Comparison of ENCODE assay signal across 9 cellular contexts in genomic region chr1:156898151-156898550, GRCh38. TPM values are rescaled to one million over a fixed set of nuclear protein-coding genes. Genes with fewer than 3 reads are reported as not detected.
DNase-seq lines count a peak whose midpoint lies in the region; ATAC-seq and TF ChIP-seq lines count a peak whose summit lies in the region.
"Had no signal": no experiment of that assay in that cellular context is flagged by ENCODE, and none has a peak within 500 bp of the region (broad histone marks: within the 10 kb centered on the region; RNA-seq: fewer than 3 reads in every experiment).

No MANE protein-coding gene starts in this region.

- WGBS in ovary, 3 donors: 10 to 33% (median 18%) methylated on average over 9 to 13 of the region's 13 CpGs

- ATAC-seq in T-cell (replicated peaks in 1 of 4): peak; percentile 13 to 46 (median 40)
- ATAC-seq in GM21717 (IDR thresholded peaks at IDR 0.05; ENCODE audit: unreplicated experiment): no peak

- H3K27ac Mint-ChIP-seq in T-cell: no peak overlapping the region

- TF ChIP-seq POLR2A in ovary (IDR thresholded peaks at IDR 0.05): no peak
- TF ChIP-seq POLR2A in Peyer's patch (IDR thresholded peaks at IDR 0.05): no peak

- no peaks in the 10 kb centered on the region for H3K9me3 ChIP-seq in ovary
- H3K9me3 ChIP-seq in Peyer's patch: no peaks in the 10 kb centered on the region

- H3K36me3 Mint-ChIP-seq in T-cell: no peaks in the 10 kb centered on the region

- DNase-seq in Daoy (ENCODE audit: low read depth): peak; percentile 42
- no peak for DNase-seq in T-cell
- DNase-seq in fibroblast of the aortic adventitia (ENCODE audit: low read depth): peak; percentile 69
- DNase-seq in ovary: peak; percentile 40 to 74 (median 57)
- DNase-seq in G401 (ENCODE audit: low spot score): no peak
- no peak for DNase-seq in Peyer's patch
- DNase-seq in DMS153 treated with DMSO at 0.1 percent for 48 hours (lab: John Stamatoyannopoulos, UW; ENCODE audit: unreplicated experiment): no peak
- DNase-seq: DND-41 had no signal

- TF ChIP-seq CTCF in fibroblast of the aortic adventitia (IDR thresholded peaks at IDR 0.05; ENCODE audit: insufficient read depth, low read length): no peak
- TF ChIP-seq CTCF in ovary (IDR thresholded peaks at IDR 0.05): no peak
- no peak for TF ChIP-seq CTCF in Peyer's patch (IDR thresholded peaks at IDR 0.05)

- H3K27ac ChIP-seq in ovary (peak overlapping the region in 1 of 2 donors; percentile 32), Peyer's patch (peak overlapping the region in 2 of 4 donors; percentile 59 to 65)

- H3K27me3 ChIP-seq in ovary (no peaks in the 10 kb centered on the region), Peyer's patch (peaks cover 0 to 11% of the 10 kb centered on the region in 2 donors)

- intact Hi-C loops in ovary (cut with DNase I): no loop called here

- CTCF ChIA-PET in T-cell (lab: Charles Lee): interaction anchor here in 1 of 2 donors (0.6 kb wide), 1 partner anchor 99 kb away, joined by 11 read pairs; no protein-coding TSS in a partner anchor

- no peak overlapping the region for H3K4me3 Mint-ChIP-seq in T-cell

- H3K4me3 ChIP-seq in fibroblast of the aortic adventitia (ENCODE audit: low read depth, low read length) (peak overlapping the region; percentile 37), ovary (no peak overlapping the region), Peyer's patch (no peak overlapping the region)

- H3K9me3 Mint-ChIP-seq in T-cell: no peaks in the 10 kb centered on the region

- H3K27me3 Mint-ChIP-seq in T-cell: peaks cover 10 to 51% of the 10 kb centered on the region in 2 donors

- in situ Hi-C loops in G401 (cut with HindIII; ENCODE audit: low sequenced_read_pairs): no loop called here

- peaks cover 34% of the 10 kb centered on the region for H3K4me1 ChIP-seq in ovary (ENCODE audit: insufficient read depth)
- peaks cover 0 to 22% (median 4%) of the 10 kb centered on the region in 4 donors for H3K4me1 ChIP-seq in Peyer's patch

- H3K36me3 ChIP-seq in ovary (no peaks in the 10 kb centered on the region), Peyer's patch (no peaks in the 10 kb centered on the region)

- no peak for TF ChIP-seq EP300 in ovary (IDR thresholded peaks at IDR 0.05)

- POLR2A ChIA-PET in T-cell (lab: Charles Lee): no interaction called here

- H3K4me1 Mint-ChIP-seq in T-cell: peaks cover 7 to 10% (median 8%) of the 10 kb centered on the region in 3 donors

RNA-seq across cellular contexts. Expression of gene PEAR1, which starts 4.6 kb away (rescaled TPM):
- 0.06 TPM in 1 of 2 replicates, not detected in the other for total RNA-seq in Daoy (2014; rRNA removed; shearing (Covaris generic))
- under 1 TPM; 0.09 to 0.67 (median 0.28) TPM for total RNA-seq in T-cell
- 4.8 and 10.8 TPM in 2 replicates for total RNA-seq in fibroblast of the aortic adventitia (ENCODE audit: low replicate concordance)
- 10 to 100 TPM in 5 of 7 donors, 1 to 10 TPM in 2; 4.3 to 20.2 (median 12.3) TPM for total RNA-seq in ovary
- polyA plus RNA-seq in ovary: 10 to 100 TPM; 13.7 to 21.2 TPM
- 6.6 and 7.1 TPM in 2 replicates for total RNA-seq in G401 (2014; rRNA removed; shearing (Covaris generic))
- total RNA-seq in Peyer's patch: 10 to 100 TPM in 1 of 4 donors, 1 to 10 TPM in 3; 4.9 to 17.3 (median 7.0) TPM

RNA-seq across cellular contexts. Expression of gene LRRC71, which starts 22.3 kb away (rescaled TPM):
- not detected in 2 replicates for total RNA-seq in Daoy (2014; rRNA removed; shearing (Covaris generic))
- total RNA-seq in T-cell (not detected), fibroblast of the aortic adventitia (ENCODE audit: low replicate concordance) (0.09 TPM in 1 of 2 replicates, not detected in the other), ovary (10 to 100 TPM in 1 of 7 donors, 1 to 10 TPM in 2, under 1 TPM in 2, not detected in 2; 0.36 to 11.1 (median 1.1) TPM), Peyer's patch (not detected)
- polyA plus RNA-seq in ovary: under 1 TPM in 1 of 2 donors, not detected in 1; 0.07 TPM
- not detected in 2 replicates for total RNA-seq in G401 (2014; rRNA removed; shearing (Covaris generic))

RNA-seq across cellular contexts. Expression of gene NTRK1, which starts 37.5 kb away (rescaled TPM):
- 0.40 TPM in 1 of 2 replicates, not detected in the other for total RNA-seq in Daoy (2014; rRNA removed; shearing (Covaris generic))
- total RNA-seq in T-cell (1 to 10 TPM in 1 of 5 donors, under 1 TPM in 4; 0.36 to 1.2 (median 0.60) TPM), fibroblast of the aortic adventitia (ENCODE audit: low replicate concordance) (0.09 TPM in 1 of 2 replicates, not detected in the other), ovary (under 1 TPM in 4 of 7 donors, not detected in 3; 0.34 to 0.92 (median 0.41) TPM), Peyer's patch (under 1 TPM in 1 of 4 donors, not detected in 3; 0.57 TPM)
- polyA plus RNA-seq in ovary: under 1 TPM in 1 of 2 donors, not detected in 1; 0.11 TPM
- total RNA-seq in G401 (2014; rRNA removed; shearing (Covaris generic)): 0.81 and 1.2 TPM in 2 replicates

RNA-seq across cellular contexts. Expression of gene INSRR, which starts 39.2 kb away (rescaled TPM):
- not detected in 2 replicates for total RNA-seq in Daoy (2014; rRNA removed; shearing (Covaris generic))
- under 1 TPM in 1 of 5 donors, not detected in 4; 0.07 TPM for total RNA-seq in T-cell
- 0.08 TPM in 1 of 2 replicates, not detected in the other for total RNA-seq in fibroblast of the aortic adventitia (ENCODE audit: low replicate concordance)
- under 1 TPM in 1 of 7 donors, not detected in 6; 0.15 TPM for total RNA-seq in ovary
- polyA plus RNA-seq in ovary: under 1 TPM in 1 of 2 donors, not detected in 1; 0.02 TPM
- not detected in 2 replicates for total RNA-seq in G401 (2014; rRNA removed; shearing (Covaris generic))
- total RNA-seq in Peyer's patch: not detected

Comparison
In these comparisons a context has a peak if more than half of its experiments do, and no peak if none do; other contexts are left out.
1. DNase-seq: peak in Daoy (single experiment), fibroblast of the aortic adventitia (single experiment) and ovary (5 of 5); none in T-cell (0 of 34), G401 (single experiment), Peyer's patch (0 of 3) and DMS153 treated with DMSO at 0.1 percent for 48 hours (single experiment).